Comparison of ENCODE assay signal across 1 cellular context in the genomic region with DNA sequence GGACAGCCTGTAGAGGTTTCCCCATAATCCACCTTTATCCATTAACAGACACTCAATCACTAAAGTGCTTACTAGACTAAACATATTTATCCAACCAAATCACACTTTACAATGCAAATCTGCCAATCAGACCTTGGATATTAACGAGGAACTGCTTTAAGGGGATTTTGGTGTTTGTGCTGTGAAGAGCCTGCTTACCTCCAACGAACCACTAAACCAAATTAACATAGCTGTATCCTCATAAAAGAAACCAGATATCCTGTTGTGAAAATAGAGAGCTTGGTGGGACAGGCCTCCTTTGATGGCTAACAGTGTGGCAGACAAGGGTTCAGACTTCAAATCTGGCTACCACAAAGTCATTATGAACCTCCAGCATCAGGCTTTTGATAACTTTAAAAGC.
TF ChIP-seq lines count a peak whose summit lies in the region.

No MANE protein-coding gene starts in this region.

TF ChIP-seq in GM23338, 12 proteins besides CTCF, POLR2A, EP300 and RAD21 (continued from another document):
- TF ChIP-seq, protein P1, sequence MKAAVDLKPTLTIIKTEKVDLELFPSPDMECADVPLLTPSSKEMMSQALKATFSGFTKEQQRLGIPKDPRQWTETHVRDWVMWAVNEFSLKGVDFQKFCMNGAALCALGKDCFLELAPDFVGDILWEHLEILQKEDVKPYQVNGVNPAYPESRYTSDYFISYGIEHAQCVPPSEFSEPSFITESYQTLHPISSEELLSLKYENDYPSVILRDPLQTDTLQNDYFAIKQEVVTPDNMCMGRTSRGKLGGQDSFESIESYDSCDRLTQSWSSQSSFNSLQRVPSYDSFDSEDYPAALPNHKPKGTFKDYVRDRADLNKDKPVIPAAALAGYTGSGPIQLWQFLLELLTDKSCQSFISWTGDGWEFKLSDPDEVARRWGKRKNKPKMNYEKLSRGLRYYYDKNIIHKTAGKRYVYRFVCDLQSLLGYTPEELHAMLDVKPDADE (IDR thresholded peaks at IDR 0.05) = no peak
- TF ChIP-seq NANOG (IDR thresholded peaks at IDR 0.05; ENCODE audit: borderline replicate concordance) = no peak
- TF ChIP-seq, protein P2, sequence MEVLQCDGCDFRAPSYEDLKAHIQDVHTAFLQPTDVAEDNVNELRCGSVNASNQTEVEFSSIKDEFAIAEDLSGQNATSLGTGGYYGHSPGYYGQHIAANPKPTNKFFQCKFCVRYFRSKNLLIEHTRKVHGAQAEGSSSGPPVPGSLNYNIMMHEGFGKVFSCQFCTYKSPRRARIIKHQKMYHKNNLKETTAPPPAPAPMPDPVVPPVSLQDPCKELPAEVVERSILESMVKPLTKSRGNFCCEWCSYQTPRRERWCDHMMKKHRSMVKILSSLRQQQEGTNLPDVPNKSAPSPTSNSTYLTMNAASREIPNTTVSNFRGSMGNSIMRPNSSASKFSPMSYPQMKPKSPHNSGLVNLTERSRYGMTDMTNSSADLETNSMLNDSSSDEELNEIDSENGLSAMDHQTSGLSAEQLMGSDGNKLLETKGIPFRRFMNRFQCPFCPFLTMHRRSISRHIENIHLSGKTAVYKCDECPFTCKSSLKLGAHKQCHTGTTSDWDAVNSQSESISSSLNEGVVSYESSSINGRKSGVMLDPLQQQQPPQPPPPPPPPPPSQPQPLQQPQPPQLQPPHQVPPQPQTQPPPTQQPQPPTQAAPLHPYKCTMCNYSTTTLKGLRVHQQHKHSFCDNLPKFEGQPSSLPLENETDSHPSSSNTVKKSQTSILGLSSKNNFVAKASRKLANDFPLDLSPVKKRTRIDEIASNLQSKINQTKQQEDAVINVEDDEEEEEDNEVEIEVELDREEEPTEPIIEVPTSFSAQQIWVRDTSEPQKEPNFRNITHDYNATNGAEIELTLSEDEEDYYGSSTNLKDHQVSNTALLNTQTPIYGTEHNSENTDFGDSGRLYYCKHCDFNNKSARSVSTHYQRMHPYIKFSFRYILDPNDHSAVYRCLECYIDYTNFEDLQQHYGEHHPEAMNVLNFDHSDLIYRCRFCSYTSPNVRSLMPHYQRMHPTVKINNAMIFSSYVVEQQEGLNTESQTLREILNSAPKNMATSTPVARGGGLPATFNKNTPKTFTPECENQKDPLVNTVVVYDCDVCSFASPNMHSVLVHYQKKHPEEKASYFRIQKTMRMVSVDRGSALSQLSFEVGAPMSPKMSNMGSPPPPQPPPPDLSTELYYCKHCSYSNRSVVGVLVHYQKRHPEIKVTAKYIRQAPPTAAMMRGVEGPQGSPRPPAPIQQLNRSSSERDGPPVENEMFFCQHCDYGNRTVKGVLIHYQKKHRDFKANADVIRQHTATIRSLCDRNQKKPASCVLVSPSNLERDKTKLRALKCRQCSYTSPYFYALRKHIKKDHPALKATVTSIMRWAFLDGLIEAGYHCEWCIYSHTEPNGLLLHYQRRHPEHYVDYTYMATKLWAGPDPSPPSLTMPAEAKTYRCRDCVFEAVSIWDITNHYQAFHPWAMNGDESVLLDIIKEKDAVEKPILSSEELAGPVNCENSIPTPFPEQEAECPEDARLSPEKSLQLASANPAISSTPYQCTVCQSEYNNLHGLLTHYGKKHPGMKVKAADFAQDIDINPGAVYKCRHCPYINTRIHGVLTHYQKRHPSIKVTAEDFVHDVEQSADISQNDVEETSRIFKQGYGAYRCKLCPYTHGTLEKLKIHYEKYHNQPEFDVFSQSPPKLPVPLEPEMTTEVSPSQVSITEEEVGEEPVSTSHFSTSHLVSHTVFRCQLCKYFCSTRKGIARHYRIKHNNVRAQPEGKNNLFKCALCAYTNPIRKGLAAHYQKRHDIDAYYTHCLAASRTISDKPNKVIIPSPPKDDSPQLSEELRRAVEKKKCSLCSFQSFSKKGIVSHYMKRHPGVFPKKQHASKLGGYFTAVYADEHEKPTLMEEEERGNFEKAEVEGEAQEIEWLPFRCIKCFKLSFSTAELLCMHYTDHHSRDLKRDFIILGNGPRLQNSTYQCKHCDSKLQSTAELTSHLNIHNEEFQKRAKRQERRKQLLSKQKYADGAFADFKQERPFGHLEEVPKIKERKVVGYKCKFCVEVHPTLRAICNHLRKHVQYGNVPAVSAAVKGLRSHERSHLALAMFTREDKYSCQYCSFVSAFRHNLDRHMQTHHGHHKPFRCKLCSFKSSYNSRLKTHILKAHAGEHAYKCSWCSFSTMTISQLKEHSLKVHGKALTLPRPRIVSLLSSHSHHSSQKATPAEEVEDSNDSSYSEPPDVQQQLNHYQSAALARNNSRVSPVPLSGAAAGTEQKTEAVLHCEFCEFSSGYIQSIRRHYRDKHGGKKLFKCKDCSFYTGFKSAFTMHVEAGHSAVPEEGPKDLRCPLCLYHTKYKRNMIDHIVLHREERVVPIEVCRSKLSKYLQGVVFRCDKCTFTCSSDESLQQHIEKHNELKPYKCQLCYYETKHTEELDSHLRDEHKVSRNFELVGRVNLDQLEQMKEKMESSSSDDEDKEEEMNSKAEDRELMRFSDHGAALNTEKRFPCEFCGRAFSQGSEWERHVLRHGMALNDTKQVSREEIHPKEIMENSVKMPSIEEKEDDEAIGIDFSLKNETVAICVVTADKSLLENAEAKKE (CRISPR knock-in tag; IDR thresholded peaks at IDR 0.05) = no peak
